21 cellular contexts compared by ENCODE assay signal in genomic region chr2:29097569-29097968, GRCh38. TPM values are rescaled to one million over a fixed set of nuclear protein-coding genes. Genes with fewer than 3 reads are reported as not detected.
A peak's percentile ranks its signal among the peaks of the same experiment; 100 is the strongest.
DNase-seq lines count a peak whose midpoint lies in the region; ATAC-seq and TF ChIP-seq lines count a peak whose summit lies in the region.
"Had no signal": no experiment of that assay in that cellular context is flagged by ENCODE, and none has a peak within 500 bp of the region (broad histone marks: within the 10 kb centered on the region; RNA-seq: fewer than 3 reads in every experiment).

No MANE protein-coding gene starts in this region.

- no peaks in the 10 kb centered on the region for H3K4me1 ChIP-seq in breast epithelium
- H3K4me1 ChIP-seq: BLaER1 treated with 17β-estradiol and CSF1 and Interleukin-3, amounts not matched to agents 10 nM and 100 nM; Peyer's patch; SJSA1 had no signal

- intact Hi-C loops in breast epithelium (cut with DNase I; ENCODE audit: low total_unique reads) (no loop called here), MCF 10A (cut with micrococcal nuclease) (no loop called here)

- no peaks in the 10 kb centered on the region for H3K9me3 ChIP-seq in breast epithelium
- H3K9me3 ChIP-seq: BLaER1 treated with 17β-estradiol and CSF1 and Interleukin-3, amounts not matched to agents 10 nM and 100 nM; HAP-1; Peyer's patch; SJSA1 had no signal

- H3K27me3 ChIP-seq in breast epithelium: no peaks in the 10 kb centered on the region
- H3K27me3 ChIP-seq: BLaER1 treated with 17β-estradiol and CSF1 and Interleukin-3, amounts not matched to agents 10 nM and 100 nM; Peyer's patch; SJSA1 had no signal

- no peaks in the 10 kb centered on the region for H3K9me3 Mint-ChIP-seq in MCF 10A (ENCODE audit: unreplicated experiment)
- H3K9me3 Mint-ChIP-seq in type B pancreatic cell: no peaks in the 10 kb centered on the region
- H3K9me3 Mint-ChIP-seq in mesothelial cell of epicardium: peaks cover 6% of the 10 kb centered on the region
- H3K9me3 Mint-ChIP-seq: CD8-positive, alpha-beta T cell had no signal

- H3K4me3 ChIP-seq in breast epithelium: no peak overlapping the region
- H3K4me3 ChIP-seq: BLaER1 treated with 17β-estradiol and CSF1 and Interleukin-3, amounts not matched to agents 10 nM and 100 nM; GM23248; HAP-1; Peyer's patch; SJSA1 had no signal

- BruUV-seq in MCF 10A (replicated peaks; lab: Mats Ljungman, UMichigan): no TSS peak

- H3K27ac ChIP-seq in breast epithelium: peak overlapping the region; percentile 60 to 69
- H3K27ac ChIP-seq: BLaER1 treated with 17β-estradiol and CSF1 and Interleukin-3, amounts not matched to agents 10 nM and 100 nM; GM23248; Peyer's patch; SJSA1 had no signal

- no peak for TF ChIP-seq CTCF in breast epithelium (IDR thresholded peaks at IDR 0.05)
- TF ChIP-seq CTCF in MCF 10A (IDR thresholded peaks at IDR 0.05; ENCODE audit: unreplicated experiment): no peak
- TF ChIP-seq CTCF in type B pancreatic cell (conservative IDR thresholded peaks at IDR 0.05): peak; percentile 37
- no peak for TF ChIP-seq CTCF in mesothelial cell of epicardium (IDR thresholded peaks at IDR 0.05; ENCODE audit: unreplicated experiment)

- no peak overlapping the region for H3K27ac Mint-ChIP-seq in MCF 10A (ENCODE audit: low read depth, unreplicated experiment)
- no peak overlapping the region for H3K27ac Mint-ChIP-seq in type B pancreatic cell
- no peak overlapping the region for H3K27ac Mint-ChIP-seq in mesothelial cell of epicardium
- H3K27ac Mint-ChIP-seq: CD8-positive, alpha-beta T cell; T-helper 17 cell had no signal

- no peak for TF ChIP-seq POLR2A in breast epithelium (IDR thresholded peaks at IDR 0.05)

- POLR2A ChIA-PET in MCF 10A (lab: Yijun Ruan, JAX): interaction anchor here (2.7 kb wide), 1 partner anchor 11 kb away, joined by 13 read pairs; no protein-coding TSS in a partner anchor

- H3K4me1 Mint-ChIP-seq in MCF 10A (ENCODE audit: insufficient read depth, unreplicated experiment): no peaks in the 10 kb centered on the region
- peaks cover 11% of the 10 kb centered on the region for H3K4me1 Mint-ChIP-seq in type B pancreatic cell (ENCODE audit: unreplicated experiment)
- no peaks in the 10 kb centered on the region for H3K4me1 Mint-ChIP-seq in mesothelial cell of epicardium

- H3K36me3 ChIP-seq in breast epithelium: no peaks in the 10 kb centered on the region
- H3K36me3 ChIP-seq: BLaER1 treated with 17β-estradiol and CSF1 and Interleukin-3, amounts not matched to agents 10 nM and 100 nM; HAP-1; Peyer's patch; SJSA1 had no signal

- H3K4me3 Mint-ChIP-seq in MCF 10A (ENCODE audit: unreplicated experiment): no peak overlapping the region
- no peak overlapping the region for H3K4me3 Mint-ChIP-seq in type B pancreatic cell
- H3K4me3 Mint-ChIP-seq in mesothelial cell of epicardium: no peak overlapping the region
- H3K4me3 Mint-ChIP-seq: CD8-positive, alpha-beta T cell; T-helper 17 cell had no signal

- CTCF ChIA-PET in MCF 10A (lab: Yijun Ruan, JAX): no interaction called here

- ATAC-seq in HG03354 (IDR thresholded peaks at IDR 0.05; ENCODE audit: poor library complexity, severe bottlenecking, unreplicated experiment): no peak
- ATAC-seq: CD8-positive, alpha-beta T cell; T-helper 17 cell had no signal

- H3K36me3 Mint-ChIP-seq in MCF 10A (ENCODE audit: insufficient read depth, unreplicated experiment): no peaks in the 10 kb centered on the region
- no peaks in the 10 kb centered on the region for H3K36me3 Mint-ChIP-seq in type B pancreatic cell
- no peaks in the 10 kb centered on the region for H3K36me3 Mint-ChIP-seq in mesothelial cell of epicardium
- H3K36me3 Mint-ChIP-seq: CD8-positive, alpha-beta T cell had no signal

- DNase-seq in breast epithelium (ENCODE audit: low spot score in 2 of 2) (peak in 1 of 2 donors; percentile 52), MCF 10A (ENCODE audit: unreplicated experiment) (no peak), NCI-H69 (lab: John Stamatoyannopoulos, UW) (peak; percentile 68), foreskin melanocyte (peak; percentile 27), type B pancreatic cell (ENCODE audit: extremely low spot score, unreplicated experiment) (no peak), mesothelial cell of epicardium (ENCODE audit: low spot score in 2 of 2, unreplicated experiment in 2 of 2) (no peak)
- DNase-seq in stimulated activated CD4-positive, alpha-beta T cell treated with anti-CD3 and anti-CD28 coated beads, Interleukin-2, amount 100 ng/mL, for 48 hours: no peak
- DNase-seq: CD8-positive, alpha-beta T cell; DMS79 treated with DMSO at 0.1 percent for 48 hours; GM23248; KBM-7; NCI-H1694; NCI-H2081 treated with DMSO at 0.1 percent for 48 hours; NCI-H226; NCI-H524 treated with DMSO at 0.1 percent for 48 hours; Peyer's patch; T-helper 17 cell had no signal

- H3K27me3 Mint-ChIP-seq in MCF 10A (ENCODE audit: insufficient read depth, unreplicated experiment) (no peaks in the 10 kb centered on the region), type B pancreatic cell (no peaks in the 10 kb centered on the region), mesothelial cell of epicardium (ENCODE audit: low read depth) (no peaks in the 10 kb centered on the region)
- H3K27me3 Mint-ChIP-seq: T-helper 17 cell had no signal

RNA-seq across cellular contexts. Expression of gene CLIP4, which starts 17.6 kb away (rescaled TPM):
- total RNA-seq in breast epithelium (100 to 1,000 TPM in 1 of 3 donors, 10 to 100 TPM in 2; 67.2 to 146 (median 76.8) TPM), MCF 10A (2022) (77.8 and 97.7 TPM in 2 replicates), type B pancreatic cell (ENCODE audit: low replicate concordance) (12.1 and 14.7 TPM in 2 replicates), mesothelial cell of epicardium (28.7 to 31.7 TPM (median 28.8 TPM) in 3 replicates)

RNA-seq across cellular contexts. Expression of gene PCARE, which starts 23.2 kb away (rescaled TPM):
- not detected for total RNA-seq in breast epithelium
- total RNA-seq in MCF 10A (2022): not detected in 2 replicates
- not detected in 2 replicates for total RNA-seq in type B pancreatic cell (ENCODE audit: low replicate concordance)
- 0.07 to 0.22 TPM (median 0.09 TPM) in 3 replicates for total RNA-seq in mesothelial cell of epicardium
- total RNA-seq: CD8-positive, alpha-beta T cell; GM23248; Peyer's patch; SJSA1; T-helper 17 cell had no signal

Comparison
In these comparisons a context has a peak if more than half of its experiments do, and no peak if none do; other contexts are left out.
1. DNase-seq: peak in NCI-H69 (single experiment) and foreskin melanocyte (single experiment); none in MCF 10A (single experiment), type B pancreatic cell (single experiment), mesothelial cell of epicardium (0 of 2) and stimulated activated CD4-positive, alpha-beta T cell treated with anti-CD3 and anti-CD28 coated beads, Interleukin-2, amount 100 ng/mL, for 48 hours (0 of 2).